Comparison of ENCODE assay signal across 1 cellular context in the genomic region with DNA sequence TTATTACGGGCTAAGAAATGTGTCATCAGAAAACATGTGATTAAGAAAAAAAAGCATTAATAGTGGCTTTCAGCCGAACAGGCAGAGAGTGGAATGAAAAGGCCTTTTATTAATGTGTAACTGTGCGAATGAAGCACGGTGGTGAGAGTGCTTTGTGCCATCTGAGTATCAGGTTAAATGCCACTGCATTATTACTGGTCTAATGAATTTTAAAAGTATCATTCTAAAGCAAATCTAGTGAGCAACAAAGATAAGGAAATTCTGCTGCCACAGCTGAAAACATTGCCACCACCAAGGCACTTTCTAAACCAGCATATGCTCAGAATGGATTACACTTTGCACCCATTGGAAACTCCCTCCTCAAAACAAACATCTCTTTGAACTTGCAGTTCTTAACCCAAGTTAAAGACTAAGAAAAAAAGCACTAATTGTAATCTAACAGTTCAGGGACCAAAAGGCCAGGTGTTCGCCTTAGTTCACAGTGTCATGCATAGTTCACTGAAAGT.
TF ChIP-seq lines count a peak whose summit lies in the region.

No MANE protein-coding gene starts in this region.

TF ChIP-seq in liver, 16 proteins besides CTCF, POLR2A, EP300 and RAD21 (continued from another document):
- TF ChIP-seq, protein P1, sequence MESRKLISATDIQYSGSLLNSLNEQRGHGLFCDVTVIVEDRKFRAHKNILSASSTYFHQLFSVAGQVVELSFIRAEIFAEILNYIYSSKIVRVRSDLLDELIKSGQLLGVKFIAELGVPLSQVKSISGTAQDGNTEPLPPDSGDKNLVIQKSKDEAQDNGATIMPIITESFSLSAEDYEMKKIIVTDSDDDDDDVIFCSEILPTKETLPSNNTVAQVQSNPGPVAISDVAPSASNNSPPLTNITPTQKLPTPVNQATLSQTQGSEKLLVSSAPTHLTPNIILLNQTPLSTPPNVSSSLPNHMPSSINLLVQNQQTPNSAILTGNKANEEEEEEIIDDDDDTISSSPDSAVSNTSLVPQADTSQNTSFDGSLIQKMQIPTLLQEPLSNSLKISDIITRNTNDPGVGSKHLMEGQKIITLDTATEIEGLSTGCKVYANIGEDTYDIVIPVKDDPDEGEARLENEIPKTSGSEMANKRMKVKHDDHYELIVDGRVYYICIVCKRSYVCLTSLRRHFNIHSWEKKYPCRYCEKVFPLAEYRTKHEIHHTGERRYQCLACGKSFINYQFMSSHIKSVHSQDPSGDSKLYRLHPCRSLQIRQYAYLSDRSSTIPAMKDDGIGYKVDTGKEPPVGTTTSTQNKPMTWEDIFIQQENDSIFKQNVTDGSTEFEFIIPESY (IDR thresholded peaks at IDR 0.05): peak; percentile 69
- peak; percentile 63 for TF ChIP-seq FOXA2 (IDR thresholded peaks at IDR 0.05)
- TF ChIP-seq, protein P2, sequence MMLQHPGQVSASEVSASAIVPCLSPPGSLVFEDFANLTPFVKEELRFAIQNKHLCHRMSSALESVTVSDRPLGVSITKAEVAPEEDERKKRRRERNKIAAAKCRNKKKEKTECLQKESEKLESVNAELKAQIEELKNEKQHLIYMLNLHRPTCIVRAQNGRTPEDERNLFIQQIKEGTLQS (IDR thresholded peaks at IDR 0.05): peak; percentile 41
- peak; percentile 60 for TF ChIP-seq FOXA1 (IDR thresholded peaks at IDR 0.05)
- peak; percentile 73 to 86 for TF ChIP-seq JUND (IDR thresholded peaks at IDR 0.05)
